Comparison of ENCODE assay signal across 11 cellular contexts in genomic region chr2:197209274-197209673, GRCh38.
A peak's percentile ranks its signal among the peaks of the same experiment; 100 is the strongest.
DNase-seq lines count a peak whose midpoint lies in the region; ATAC-seq and TF ChIP-seq lines count a peak whose summit lies in the region.
"Had no signal": no experiment of that assay in that cellular context is flagged by ENCODE, and none has a peak within 500 bp of the region (broad histone marks: within the 10 kb centered on the region; RNA-seq: fewer than 3 reads in every experiment).

No MANE protein-coding gene starts in this region.

- peaks cover 87% of the 10 kb centered on the region for H3K4me1 Mint-ChIP-seq in activated T-helper 17 cell treated with anti-CD3 and anti-CD28 coated beads, Interleukin-2, amount 50 U/mL, for 72 hours
- H3K4me1 Mint-ChIP-seq: WTC11 had no signal

- no peak overlapping the region for H3K4me3 ChIP-seq in BLaER1 treated with 17β-estradiol and CSF1 and Interleukin-3, amounts not matched to agents 10 nM and 100 nM
- H3K4me3 ChIP-seq in HEK293 (ENCODE audit: low read depth, low read length): no peak overlapping the region
- H3K4me3 ChIP-seq in mucosa of descending colon: no peak overlapping the region

- intact Hi-C loops in mucosa of descending colon (cut with DNase I, micrococcal nuclease): no loop called here

- CTCF ChIA-PET in HEK293 (lab: Yijun Ruan, JAX): interaction anchor here (0.6 to 1.2 kb wide), 2 partner anchors 83 to 95 kb away, joined by 4 to 6 read pairs; no protein-coding TSS in a partner anchor

- H3K9me3 ChIP-seq in BLaER1 treated with 17β-estradiol and CSF1 and Interleukin-3, amounts not matched to agents 10 nM and 100 nM (replicated peaks in 1 of 11): no peaks in the 10 kb centered on the region
- H3K9me3 ChIP-seq in HEK293 (ENCODE audit: control insufficient read depth, insufficient read depth, low read depth, low read length) (no peaks in the 10 kb centered on the region), mucosa of descending colon (no peaks in the 10 kb centered on the region)

- no peaks in the 10 kb centered on the region for H3K9me3 Mint-ChIP-seq in activated T-helper 17 cell treated with anti-CD3 and anti-CD28 coated beads, Interleukin-2, amount 50 U/mL, for 72 hours
- H3K9me3 Mint-ChIP-seq: WTC11 had no signal

- peak; percentile 15 for ATAC-seq in activated T-helper 17 cell treated with anti-CD3 and anti-CD28 coated beads, Interleukin-2, amount 50 U/mL, for 72 hours (replicated peaks)
- ATAC-seq in mucosa of descending colon (peak; percentile 4), GM21390 (IDR thresholded peaks at IDR 0.05; ENCODE audit: unreplicated experiment) (no peak), HG03439 (IDR thresholded peaks at IDR 0.05; ENCODE audit: unreplicated experiment) (no peak)
- ATAC-seq: WTC11 had no signal

- TF ChIP-seq CTCF in HEK293 (tag by site-specific recombination; IDR thresholded peaks at IDR 0.05) (no peak), mucosa of descending colon (IDR thresholded peaks at IDR 0.05) (no peak)

- no peaks in the 10 kb centered on the region for H4K20me1 ChIP-seq in BLaER1 treated with 17β-estradiol and CSF1 and Interleukin-3, amounts not matched to agents 10 nM and 100 nM

- DNase-seq in mucosa of descending colon (no peak), C1 segment of cervical spinal cord (lab: John Stamatoyannopoulos, UW) (no peak), NCI-H345 treated with DMSO at 0.1 percent for 48 hours (lab: John Stamatoyannopoulos, UW; ENCODE audit: unreplicated experiment) (no peak)
- DNase-seq: glutamatergic neuron had no signal

- no peaks in the 10 kb centered on the region for H3K27me3 Mint-ChIP-seq in activated T-helper 17 cell treated with anti-CD3 and anti-CD28 coated beads, Interleukin-2, amount 50 U/mL, for 72 hours

- H3K4me3 Mint-ChIP-seq in activated T-helper 17 cell treated with anti-CD3 and anti-CD28 coated beads, Interleukin-2, amount 50 U/mL, for 72 hours: peak overlapping the region; percentile 76
- H3K4me3 Mint-ChIP-seq: WTC11 had no signal

- POLR2A ChIA-PET in HEK293 (lab: Yijun Ruan, JAX): no interaction called here

- H3K27ac Mint-ChIP-seq in activated T-helper 17 cell treated with anti-CD3 and anti-CD28 coated beads, Interleukin-2, amount 50 U/mL, for 72 hours: peak overlapping the region; percentile 98
- H3K27ac Mint-ChIP-seq: WTC11 had no signal

- peaks cover 14 to 92% (median 31%) of the 10 kb centered on the region in 10 experiments for H3K4me1 ChIP-seq in BLaER1 treated with 17β-estradiol and CSF1 and Interleukin-3, amounts not matched to agents 10 nM and 100 nM
- no peaks in the 10 kb centered on the region for H3K4me1 ChIP-seq in HEK293 (ENCODE audit: control insufficient read depth, insufficient read depth, low read length)
- H3K4me1 ChIP-seq in mucosa of descending colon (ENCODE audit: low read depth): peaks cover 16% of the 10 kb centered on the region

- no peaks in the 10 kb centered on the region for H3K27me3 ChIP-seq in BLaER1 treated with 17β-estradiol and CSF1 and Interleukin-3, amounts not matched to agents 10 nM and 100 nM

- H3K9ac ChIP-seq in BLaER1 treated with 17β-estradiol and CSF1 and Interleukin-3, amounts not matched to agents 10 nM and 100 nM: peak overlapping the region in 1 of 11 experiments; percentile 62; a peak in 1 of 22 replicates
- H3K9ac ChIP-seq: KMS-11 had no signal

- H3K27ac ChIP-seq in BLaER1 treated with 17β-estradiol and CSF1 and Interleukin-3, amounts not matched to agents 10 nM and 100 nM: peak overlapping the region in 8 of 11 experiments; percentile 39 to 77 (median 71); a peak in 11 of 22 replicates
- no peak overlapping the region for H3K27ac ChIP-seq in HEK293 (ENCODE audit: extremely low read depth, low read depth, low read length)
- H3K27ac ChIP-seq: KMS-11 had no signal

- peaks cover 0 to 13% (median 0%) of the 10 kb centered on the region in 11 experiments; a peak in 3 of 22 replicates for H3K36me3 ChIP-seq in BLaER1 treated with 17β-estradiol and CSF1 and Interleukin-3, amounts not matched to agents 10 nM and 100 nM
- H3K36me3 ChIP-seq in HEK293 (ENCODE audit: control insufficient read depth in 2 of 2, insufficient read depth in 1 of 2, low read length in 2 of 2) (no peaks in the 10 kb centered on the region), mucosa of descending colon (ENCODE audit: low read depth) (no peaks in the 10 kb centered on the region)

- peaks cover 37% of the 10 kb centered on the region for H3K36me3 Mint-ChIP-seq in activated T-helper 17 cell treated with anti-CD3 and anti-CD28 coated beads, Interleukin-2, amount 50 U/mL, for 72 hours (ENCODE audit: low read depth)
- H3K36me3 Mint-ChIP-seq: WTC11 had no signal

- H3K4me2 ChIP-seq in BLaER1 treated with 17β-estradiol and CSF1 and Interleukin-3, amounts not matched to agents 10 nM and 100 nM: peak overlapping the region; percentile 36 to 97 (median 60); a peak in 19 of 22 replicates
- H3K4me2 ChIP-seq: KMS-11 had no signal

TF ChIP-seq in HEK293, 187 proteins besides CTCF, POLR2A, EP300 and RAD21:
- TF ChIP-seq ZBTB17 (tag by site-specific recombination; IDR thresholded peaks at IDR 0.05) (peak; percentile 72), ZNF391 (tag by site-specific recombination; IDR thresholded peaks at IDR 0.05; ENCODE audit: borderline replicate concordance, low read depth) (no peak)

Comparison
In these comparisons a context has a peak if more than half of its experiments do, and no peak if none do; other contexts are left out.
1. ATAC-seq: peak in activated T-helper 17 cell treated with anti-CD3 and anti-CD28 coated beads, Interleukin-2, amount 50 U/mL, for 72 hours (single experiment) and mucosa of descending colon (single experiment); none in GM21390 (single experiment) and HG03439 (single experiment).